ENCODE assay signal across 15 cellular contexts in the genomic region with DNA sequence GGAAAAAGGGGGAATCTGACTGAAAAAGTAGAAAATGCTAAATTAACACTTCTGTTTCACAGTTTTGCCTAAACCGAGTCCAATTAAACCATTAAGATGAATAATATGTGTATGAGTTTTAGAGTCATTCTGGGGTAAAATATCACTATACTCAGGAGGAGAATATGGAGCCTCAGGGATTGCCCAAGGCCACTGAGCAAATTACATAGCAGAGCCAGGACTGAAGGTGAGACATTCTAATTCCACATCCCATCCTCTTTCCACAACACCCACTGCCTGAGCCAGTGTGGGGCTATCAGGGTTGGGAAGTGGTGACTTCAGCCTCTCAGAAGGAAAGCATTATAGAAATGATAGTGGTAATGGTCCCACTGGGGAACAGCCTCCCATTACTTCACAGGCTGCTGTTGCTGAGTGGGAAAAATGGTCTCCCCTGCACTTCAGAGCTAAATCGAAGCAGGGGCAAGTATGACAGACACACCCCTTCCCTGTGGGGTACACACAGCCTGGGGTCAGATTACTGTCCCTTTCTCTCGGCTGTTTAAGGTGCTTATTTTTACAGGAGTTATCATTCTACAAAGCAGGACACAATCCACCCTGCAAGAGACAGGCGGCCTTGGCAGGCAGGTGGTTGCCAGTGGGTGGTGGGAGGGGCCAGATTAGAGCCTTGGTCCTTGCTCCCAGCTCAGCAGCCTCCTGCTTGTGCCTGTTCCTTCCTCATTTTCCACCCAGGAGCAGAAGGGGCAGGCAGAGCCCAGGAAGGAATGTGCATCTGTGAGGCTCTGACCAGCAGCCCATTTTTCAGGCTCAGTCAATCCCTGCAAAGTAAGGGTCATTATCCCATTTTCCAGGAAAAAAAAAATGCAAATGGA. TPM values are rescaled to one million over a fixed set of nuclear protein-coding genes. Genes with fewer than 3 reads are reported as not detected.
A peak's percentile ranks its signal among the peaks of the same experiment; 100 is the strongest.
DNase-seq lines count a peak whose midpoint lies in the region; ATAC-seq, FAIRE-seq and TF ChIP-seq lines count a peak whose summit lies in the region.
"Had no signal": no experiment of that assay in that cellular context is flagged by ENCODE, and none has a peak within 500 bp of the region (broad histone marks: within the 10 kb centered on the region; RNA-seq: fewer than 3 reads in every experiment).

No MANE protein-coding gene starts in this region.

- no peaks in the 10 kb centered on the region for H3K36me3 Mint-ChIP-seq in WTC11

- no peaks in the 10 kb centered on the region for H3K9me3 Mint-ChIP-seq in WTC11

- no peak for TF ChIP-seq EP300 in Ishikawa (IDR thresholded peaks at IDR 0.05; ENCODE audit: borderline replicate concordance)

- H3K4me1 ChIP-seq in pancreas = no peaks in the 10 kb centered on the region

- H3K27me3 Mint-ChIP-seq in WTC11 (ENCODE audit: low read depth) = no peaks in the 10 kb centered on the region

- H3K27ac Mint-ChIP-seq in WTC11 = no peak overlapping the region

- no peaks in the 10 kb centered on the region for H3K36me3 ChIP-seq in pancreas
- H3K36me3 ChIP-seq: tibial artery had no signal

- POLR2A ChIA-PET in WTC11 (lab: Charles Lee) = no interaction called here

- H3K27ac ChIP-seq in pancreas = no peak overlapping the region

- no peak overlapping the region for H3K4me3 Mint-ChIP-seq in WTC11

- H3K4me1 Mint-ChIP-seq in WTC11 = peaks cover 27% of the 10 kb centered on the region

- peak; percentile 6 for DNase-seq in NCI-H1092 treated with DMSO at 0.1 percent for 48 hours (lab: John Stamatoyannopoulos, UW)
- no peak for DNase-seq in NCI-H1092 (lab: John Stamatoyannopoulos, UW)
- peak; percentile 25 for DNase-seq in WTC11 (ENCODE audit: low spot score)
- DNase-seq in pancreas = peak in 1 of 6 donors; percentile 35
- DNase-seq in NCI-H1436 treated with DMSO at 0.1 percent for 48 hours (lab: John Stamatoyannopoulos, UW) = no peak
- no peak for DNase-seq in activated CD4-positive, alpha-beta T cell treated with anti-CD3 and anti-CD28 coated beads, Interleukin-2, amount 50 U/mL, for 4 hours
- DNase-seq: hypothalamus; NCI-H774; occipital lobe; stimulated activated CD4-positive, alpha-beta T cell treated with anti-CD3 and anti-CD28 coated beads, Interleukin-12 subunit alpha, Interleukin-12 subunit beta, amount 100 ng/mL, for 4 hours; tibial artery had no signal

- 50 to 57% methylated on average over 4 of the region's 4 CpGs for WGBS in pancreas, 2 donors

- no peak for FAIRE-seq in pancreas (lab: Jason Lieb, UNC)

- TF ChIP-seq CTCF in WTC11 (IDR thresholded peaks at IDR 0.05) (no peak), pancreas (IDR thresholded peaks at IDR 0.05) (no peak)

- TF ChIP-seq RAD21 in Ishikawa (IDR thresholded peaks at IDR 0.05; ENCODE audit: low read depth) = no peak

- intact Hi-C loops in pancreas (cut with DNase I) = no loop called here

- CTCF ChIA-PET in WTC11 (lab: Charles Lee) = interaction anchor here (0.7 to 2.1 kb wide), 4 partner anchors 12 to 123 kb away, joined by 3 to 13 read pairs (median 3); no protein-coding TSS in a partner anchor

- no peak overlapping the region for H3K4me3 ChIP-seq in pancreas
- H3K4me3 ChIP-seq: lung, tibial artery had no signal

- no peaks in the 10 kb centered on the region for H3K27me3 ChIP-seq in pancreas
- H3K27me3 ChIP-seq: tibial artery had no signal

- no peaks in the 10 kb centered on the region for H3K9me3 ChIP-seq in pancreas
- H3K9me3 ChIP-seq: tibial artery had no signal

- ATAC-seq in WTC11 (peak; percentile 58), pancreas (peak in 3 of 4 donors; percentile 55 to 86 (median 57)), HG02642 (IDR thresholded peaks at IDR 0.05; ENCODE audit: poor library complexity, unreplicated experiment) (no peak)
- ATAC-seq: activated CD4-positive, CD25-positive, alpha-beta regulatory T cell treated with anti-CD3 and anti-CD28 coated beads, Interleukin-2, amount 50 U/mL, for 24 hours had no signal

TF ChIP-seq in Ishikawa, 13 proteins besides CTCF, POLR2A, EP300 and RAD21:
- TF ChIP-seq EGR1 (IDR thresholded peaks at IDR 0.05) (0 out of 2 replicates have a peak, but pooled peaks have one; percentile 21), YY1 (IDR thresholded peaks at IDR 0.05; ENCODE audit: low read depth) (no peak)
- TF ChIP-seq, protein P1, sequence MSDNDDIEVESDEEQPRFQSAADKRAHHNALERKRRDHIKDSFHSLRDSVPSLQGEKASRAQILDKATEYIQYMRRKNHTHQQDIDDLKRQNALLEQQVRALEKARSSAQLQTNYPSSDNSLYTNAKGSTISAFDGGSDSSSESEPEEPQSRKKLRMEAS (IDR thresholded peaks at IDR 0.05) = 0 out of 2 replicates have a peak, but pooled peaks have one; percentile 14

TF ChIP-seq in WTC11, 78 proteins besides CTCF, POLR2A, EP300 and RAD21:
- no peak for TF ChIP-seq FOXJ3 (CRISPR knock-in tag; IDR thresholded peaks at IDR 0.05; ENCODE audit: borderline replicate concordance)
- no peak for TF ChIP-seq EMX1 (CRISPR knock-in tag; IDR thresholded peaks at IDR 0.05)
- TF ChIP-seq, protein P2, sequence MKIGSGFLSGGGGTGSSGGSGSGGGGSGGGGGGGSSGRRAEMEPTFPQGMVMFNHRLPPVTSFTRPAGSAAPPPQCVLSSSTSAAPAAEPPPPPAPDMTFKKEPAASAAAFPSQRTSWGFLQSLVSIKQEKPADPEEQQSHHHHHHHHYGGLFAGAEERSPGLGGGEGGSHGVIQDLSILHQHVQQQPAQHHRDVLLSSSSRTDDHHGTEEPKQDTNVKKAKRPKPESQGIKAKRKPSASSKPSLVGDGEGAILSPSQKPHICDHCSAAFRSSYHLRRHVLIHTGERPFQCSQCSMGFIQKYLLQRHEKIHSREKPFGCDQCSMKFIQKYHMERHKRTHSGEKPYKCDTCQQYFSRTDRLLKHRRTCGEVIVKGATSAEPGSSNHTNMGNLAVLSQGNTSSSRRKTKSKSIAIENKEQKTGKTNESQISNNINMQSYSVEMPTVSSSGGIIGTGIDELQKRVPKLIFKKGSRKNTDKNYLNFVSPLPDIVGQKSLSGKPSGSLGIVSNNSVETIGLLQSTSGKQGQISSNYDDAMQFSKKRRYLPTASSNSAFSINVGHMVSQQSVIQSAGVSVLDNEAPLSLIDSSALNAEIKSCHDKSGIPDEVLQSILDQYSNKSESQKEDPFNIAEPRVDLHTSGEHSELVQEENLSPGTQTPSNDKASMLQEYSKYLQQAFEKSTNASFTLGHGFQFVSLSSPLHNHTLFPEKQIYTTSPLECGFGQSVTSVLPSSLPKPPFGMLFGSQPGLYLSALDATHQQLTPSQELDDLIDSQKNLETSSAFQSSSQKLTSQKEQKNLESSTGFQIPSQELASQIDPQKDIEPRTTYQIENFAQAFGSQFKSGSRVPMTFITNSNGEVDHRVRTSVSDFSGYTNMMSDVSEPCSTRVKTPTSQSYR (CRISPR knock-in tag; IDR thresholded peaks at IDR 0.05) = no peak

RNA-seq across cellular contexts. Expression of gene BCAR3, which starts 9.5 kb away (rescaled TPM):
- total RNA-seq in WTC11 (2021) (9.3 to 14.8 TPM (median 9.6 TPM) in 3 replicates), pancreas (1 to 10 TPM; 2.4 to 8.2 (median 4.9) TPM)
- polyA plus RNA-seq in pancreas = 1 to 10 TPM; 2.6 to 6.1 TPM

Comparison
In these comparisons a context has a peak if more than half of its experiments do, and no peak if none do; other contexts are left out.
1. DNase-seq: peak in NCI-H1092 treated with DMSO at 0.1 percent for 48 hours (single experiment) and WTC11 (single experiment); none in NCI-H1092 (single experiment), NCI-H1436 treated with DMSO at 0.1 percent for 48 hours (single experiment) and activated CD4-positive, alpha-beta T cell treated with anti-CD3 and anti-CD28 coated beads, Interleukin-2, amount 50 U/mL, for 4 hours (0 of 2).